In the genomic region with DNA sequence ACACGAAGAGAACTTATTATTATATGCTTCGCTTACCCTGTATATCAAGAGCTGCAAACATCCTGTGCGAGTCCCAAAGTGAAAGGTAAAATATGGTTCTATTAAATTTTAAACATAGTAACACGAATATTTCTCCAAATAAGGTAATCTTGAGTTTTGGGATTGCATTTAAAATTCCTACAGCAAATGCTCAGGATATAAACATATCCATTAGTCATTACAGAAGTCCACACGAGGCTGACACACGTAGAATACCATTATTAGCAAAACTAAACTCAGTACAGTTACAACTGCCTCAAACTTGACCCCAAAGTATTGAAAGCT, we compare ENCODE assay signal across 8 cellular contexts. TPM values are rescaled to one million over a fixed set of nuclear protein-coding genes. Genes with fewer than 3 reads are reported as not detected.
DNase-seq lines count a peak whose midpoint lies in the region; ATAC-seq and TF ChIP-seq lines count a peak whose summit lies in the region.

No MANE protein-coding gene starts in this region.

- POLR2A ChIA-PET in PC-3 (lab: Charles Lee; ENCODE audit: unreplicated experiment), result interaction anchor here (0.6 kb wide), 2 partner anchors 151 to 712 kb away, joined by 3 to 4 read pairs; no protein-coding TSS in a partner anchor

- CTCF ChIA-PET in PC-3 (lab: Charles Lee), result interaction anchor here (1.0 kb wide), 2 partner anchors 123 to 394 kb away, joined by 3 read pairs; no protein-coding TSS in a partner anchor

- TF ChIP-seq CTCF in AG10803 (conservative IDR thresholded peaks at IDR 0.05; ENCODE audit: low read length) (no peak), PC-3 (conservative IDR thresholded peaks at IDR 0.05; ENCODE audit: low read depth, low read length) (no peak), fibroblast of pulmonary artery (IDR thresholded peaks at IDR 0.05; ENCODE audit: low read length, missing control alignments) (no peak)

- no peaks in the 10 kb centered on the region for H3K27me3 ChIP-seq in PC-3 (ENCODE audit: low read length)

- no peaks in the 10 kb centered on the region for H3K36me3 ChIP-seq in PC-3 (ENCODE audit: low read depth, low read length)

- H3K4me3 ChIP-seq in AG10803 (ENCODE audit: low read length), result peak overlapping the region; percentile 88
- peak overlapping the region; percentile 69 for H3K4me3 ChIP-seq in PC-3 (ENCODE audit: low read length)
- peak overlapping the region; percentile 81 for H3K4me3 ChIP-seq in fibroblast of pulmonary artery (replicated peaks; ENCODE audit: low read depth, low read length)

- no peaks in the 10 kb centered on the region for H3F3A ChIP-seq in PC-3 (ENCODE audit: low read length, unreplicated experiment)

- H3K9ac ChIP-seq in PC-3 (ENCODE audit: low read length), result peak overlapping the region; percentile 83

- H3K27ac ChIP-seq in PC-3 (ENCODE audit: low read length), result no peak overlapping the region

- intact Hi-C loops in PC-3 (cut with micrococcal nuclease), result loop anchor here (5.0 to 10.0 kb wide), 4 partner anchors 81 to 1861 kb away; no protein-coding TSS in a partner anchor

- no peaks in the 10 kb centered on the region for H3K9me3 ChIP-seq in PC-3 (ENCODE audit: low read length)

- peaks cover 17 to 23% of the 10 kb centered on the region in 2 donors for H3K36me3 Mint-ChIP-seq in stimulated activated naive B cell treated with anti-CD40 and anti-IgM and Interleukin-4, amounts not matched to agents 10 μg/mL and 1 μg/mL and 100 μg/mL, for 72 hours

- H2AFZ ChIP-seq in PC-3 (ENCODE audit: low read length), result peak overlapping the region; percentile 84

- H3K9me2 ChIP-seq in PC-3 (replicated peaks; ENCODE audit: low read length), result no peaks in the 10 kb centered on the region

- DNase-seq in AG10803 (ENCODE audit: low read depth), result no peak
- DNase-seq in PC-3, result no peak
- DNase-seq in fibroblast of pulmonary artery (ENCODE audit: low read depth), result no peak
- no peak for DNase-seq in stimulated activated naive B cell treated with anti-CD40 and anti-IgM and Interleukin-4, amounts not matched to agents 10 μg/mL and 1 μg/mL and 100 μg/mL, for 72 hours
- no peak for DNase-seq in CD1c-positive myeloid dendritic cell (ENCODE audit: extremely low spot score)
- no peak for DNase-seq in NOMO-1 treated with dmso at 0.1 percent for 144 hours (lab: John Stamatoyannopoulos, UW; ENCODE audit: unreplicated experiment)
- DNase-seq in NCI-H1694 treated with DMSO at 0.1 percent for 48 hours (lab: John Stamatoyannopoulos, UW), result no peak

- peak overlapping the region; percentile 86 for H3K4me2 ChIP-seq in PC-3 (ENCODE audit: low read length)

- H3K4me1 Mint-ChIP-seq in stimulated activated naive B cell treated with anti-CD40 and anti-IgM and Interleukin-4, amounts not matched to agents 10 μg/mL and 1 μg/mL and 100 μg/mL, for 72 hours, result peaks cover 21 to 39% of the 10 kb centered on the region in 2 donors

- no TSS peak for BruUV-seq in PC-3 (replicated peaks; lab: Mats Ljungman, UMichigan)

- no peaks in the 10 kb centered on the region for H4K20me1 ChIP-seq in PC-3 (ENCODE audit: low read length)

- ATAC-seq in GM21526 (IDR thresholded peaks at IDR 0.05; ENCODE audit: low FRiP score, unreplicated experiment), result peak; percentile 2
- ATAC-seq in PC-3, result no peak
- ATAC-seq in stimulated activated naive B cell treated with anti-CD40 and anti-IgM and Interleukin-4, amounts not matched to agents 10 μg/mL and 1 μg/mL and 100 μg/mL, for 72 hours (replicated peaks), result no peak

- H3K79me2 ChIP-seq in PC-3 (ENCODE audit: low read length), result peaks cover 45% of the 10 kb centered on the region

- peak overlapping the region; percentile 92 to 98 for H3K4me3 Mint-ChIP-seq in stimulated activated naive B cell treated with anti-CD40 and anti-IgM and Interleukin-4, amounts not matched to agents 10 μg/mL and 1 μg/mL and 100 μg/mL, for 72 hours

- H3K9me3 Mint-ChIP-seq in stimulated activated naive B cell treated with anti-CD40 and anti-IgM and Interleukin-4, amounts not matched to agents 10 μg/mL and 1 μg/mL and 100 μg/mL, for 72 hours, result peaks cover 0 to 3% of the 10 kb centered on the region in 2 donors

- peak overlapping the region; percentile 97 for H3K27ac Mint-ChIP-seq in stimulated activated naive B cell treated with anti-CD40 and anti-IgM and Interleukin-4, amounts not matched to agents 10 μg/mL and 1 μg/mL and 100 μg/mL, for 72 hours

- peaks cover 47% of the 10 kb centered on the region for H3K4me1 ChIP-seq in PC-3 (ENCODE audit: insufficient read depth, low read length)

- H3K27me3 Mint-ChIP-seq in stimulated activated naive B cell treated with anti-CD40 and anti-IgM and Interleukin-4, amounts not matched to agents 10 μg/mL and 1 μg/mL and 100 μg/mL, for 72 hours, result no peaks in the 10 kb centered on the region

RNA-seq across cellular contexts. Expression of gene LYPLAL1, which starts 0.3 kb away (rescaled TPM):
- 15.8 and 21.3 TPM in 2 replicates for total RNA-seq in PC-3 (2014; rRNA removed)
